ENCODE assay signal across 17 cellular contexts in genomic region chr6:147058786-147059434, GRCh38.
A peak's percentile ranks its signal among the peaks of the same experiment; 100 is the strongest.
DNase-seq lines count a peak whose midpoint lies in the region; ATAC-seq, FAIRE-seq and TF ChIP-seq lines count a peak whose summit lies in the region.
"Had no signal": no experiment of that assay in that cellular context is flagged by ENCODE, and none has a peak within 500 bp of the region (broad histone marks: within the 10 kb centered on the region; RNA-seq: fewer than 3 reads in every experiment).

No MANE protein-coding gene starts in this region.

- H3K36me3 ChIP-seq in GM23248 (ENCODE audit: low read depth) (no peaks in the 10 kb centered on the region), parathyroid adenoma (ENCODE audit: control insufficient read depth, insufficient read depth, low read length) (no peaks in the 10 kb centered on the region), pancreas (no peaks in the 10 kb centered on the region)
- H3K36me3 ChIP-seq: BLaER1, HAP-1 had no signal

- no peak for FAIRE-seq in pancreas (lab: Jason Lieb, UNC)

- intact Hi-C loops in pancreas (cut with DNase I) = no loop called here
- intact Hi-C loops in activated naive CD4-positive, alpha-beta T cell treated with anti-CD3 and anti-CD28 coated beads for 36 hours (cut with micrococcal nuclease) = no loop called here

- in situ Hi-C loops in GM23248 (cut with MboI) = no loop called here

- H3K4me1 ChIP-seq in GM23248 (ENCODE audit: insufficient read depth) (peaks cover 10% of the 10 kb centered on the region), parathyroid adenoma (peaks cover 7% of the 10 kb centered on the region), pancreas (peaks cover 0 to 4% (median 0%) of the 10 kb centered on the region in 3 donors)
- H3K4me1 ChIP-seq: BLaER1, HAP-1 had no signal

- H3K27ac ChIP-seq in GM23248 = no peak overlapping the region
- H3K27ac ChIP-seq in parathyroid adenoma = no peak overlapping the region
- no peak overlapping the region for H3K27ac ChIP-seq in caudate nucleus (ENCODE audit: low read depth, low read length)
- H3K27ac ChIP-seq in pancreas = no peak overlapping the region
- H3K27ac ChIP-seq: BLaER1 had no signal

- no peaks in the 10 kb centered on the region for H3K9me3 ChIP-seq in GM23248 (ENCODE audit: low read depth)
- H3K9me3 ChIP-seq in parathyroid adenoma (ENCODE audit: control insufficient read depth, low read length) = no peaks in the 10 kb centered on the region
- no peaks in the 10 kb centered on the region for H3K9me3 ChIP-seq in pancreas
- H3K9me3 ChIP-seq: BLaER1, HAP-1 had no signal

- ATAC-seq in pancreas = no peak

- H3K9me2 ChIP-seq in GM23248 (ENCODE audit: insufficient read depth) = no peaks in the 10 kb centered on the region

- WGBS in GM23248 (ENCODE audit: low coverage in 1 of 2, low lambda C conversion rate in 2 of 2, missing lambda C conversion rate in 2 of 2), 2 experiments = 30 to 59% methylated on average over 1 of the region's 1 CpG
- WGBS in pancreas, 2 donors = 31 to 46% methylated on average over 1 of the region's 1 CpG

- H3K4me3 Mint-ChIP-seq in activated naive CD4-positive, alpha-beta T cell treated with anti-CD3 and anti-CD28 coated beads for 36 hours = no peak overlapping the region
- H3K4me3 Mint-ChIP-seq: CD8-positive, alpha-beta memory T cell had no signal

- H3K36me3 Mint-ChIP-seq in activated naive CD4-positive, alpha-beta T cell treated with anti-CD3 and anti-CD28 coated beads for 36 hours (ENCODE audit: low read depth) = no peaks in the 10 kb centered on the region

- DNase-seq in GM23248 (peak; percentile 6), fibroblast of mammary gland (ENCODE audit: low read depth) (peak; percentile 23), caudate nucleus (lab: John Stamatoyannopoulos, UW) (no peak), pancreas (no peak)
- DNase-seq in activated naive CD4-positive, alpha-beta T cell treated with anti-CD3 and anti-CD28 coated beads for 36 hours = no peak
- DNase-seq: CD8-positive, alpha-beta memory T cell; DMS153; EL; NCI-H146; NCI-H2081 treated with DMSO at 0.1 percent for 48 hours; NCI-H2227 treated with DMSO at 0.1 percent for 48 hours; NCI-H524 treated with DMSO at 0.1 percent for 48 hours; SHP77 had no signal

- no peaks in the 10 kb centered on the region for H3K4me1 Mint-ChIP-seq in activated naive CD4-positive, alpha-beta T cell treated with anti-CD3 and anti-CD28 coated beads for 36 hours (ENCODE audit: low read depth)

- no peaks in the 10 kb centered on the region for H3K79me2 ChIP-seq in GM23248 (ENCODE audit: insufficient read depth)
- no peaks in the 10 kb centered on the region for H3K79me2 ChIP-seq in parathyroid adenoma

- TF ChIP-seq CTCF in fibroblast of mammary gland (conservative IDR thresholded peaks at IDR 0.05; ENCODE audit: control insufficient read depth, insufficient read depth, low read depth, low read length) (no peak), parathyroid adenoma (IDR thresholded peaks at IDR 0.05) (no peak), pancreas (IDR thresholded peaks at IDR 0.05) (no peak)

- H3K9ac ChIP-seq in GM23248 (no peak overlapping the region), parathyroid adenoma (no peak overlapping the region)
- H3K9ac ChIP-seq: BLaER1 had no signal

- no peak overlapping the region for H3K27ac Mint-ChIP-seq in activated naive CD4-positive, alpha-beta T cell treated with anti-CD3 and anti-CD28 coated beads for 36 hours
- H3K27ac Mint-ChIP-seq: CD8-positive, alpha-beta memory T cell had no signal

- H2AFZ ChIP-seq in GM23248 = no peak overlapping the region
- H2AFZ ChIP-seq in parathyroid adenoma = peak overlapping the region; percentile 48

- no peak overlapping the region for H3K4me3 ChIP-seq in GM23248
- no peak overlapping the region for H3K4me3 ChIP-seq in fibroblast of mammary gland (ENCODE audit: control insufficient read depth, low read depth, low read length)
- no peak overlapping the region for H3K4me3 ChIP-seq in parathyroid adenoma (ENCODE audit: low read depth, low read length)
- no peak overlapping the region for H3K4me3 ChIP-seq in pancreas
- H3K4me3 ChIP-seq: BLaER1, HAP-1 had no signal

- H4K20me1 ChIP-seq in GM23248 (ENCODE audit: insufficient read depth) = no peaks in the 10 kb centered on the region
- H4K20me1 ChIP-seq: BLaER1 had no signal

- CTCF ChIA-PET in activated naive CD4-positive, alpha-beta T cell treated with anti-CD3 and anti-CD28 coated beads for 36 hours (lab: Charles Lee) = interaction anchor here (0.6 kb wide), 1 partner anchor 40 kb away, joined by 4 read pairs; no protein-coding TSS in a partner anchor

- H3K9me3 Mint-ChIP-seq in activated naive CD4-positive, alpha-beta T cell treated with anti-CD3 and anti-CD28 coated beads for 36 hours = no peaks in the 10 kb centered on the region
- H3K9me3 Mint-ChIP-seq: CD8-positive, alpha-beta memory T cell had no signal

- H3F3A ChIP-seq in GM23248 (ENCODE audit: insufficient read depth) = peaks cover 10% of the 10 kb centered on the region

- no peak overlapping the region for H3K4me2 ChIP-seq in GM23248 (ENCODE audit: unreplicated experiment)
- no peak overlapping the region for H3K4me2 ChIP-seq in parathyroid adenoma (ENCODE audit: low read length)
- H3K4me2 ChIP-seq: BLaER1 had no signal

- H3K27me3 ChIP-seq in GM23248 (replicated peaks; ENCODE audit: insufficient read depth) (no peaks in the 10 kb centered on the region), parathyroid adenoma (ENCODE audit: control insufficient read depth, insufficient read depth, low read length) (no peaks in the 10 kb centered on the region), pancreas (no peaks in the 10 kb centered on the region)
- H3K27me3 ChIP-seq: BLaER1 had no signal

- H3K27me3 Mint-ChIP-seq in activated naive CD4-positive, alpha-beta T cell treated with anti-CD3 and anti-CD28 coated beads for 36 hours (ENCODE audit: low read depth) = no peaks in the 10 kb centered on the region

TF ChIP-seq in PFSK-1, 5 proteins besides CTCF, POLR2A, EP300 and RAD21:
- peak; percentile 31 to 77; a peak in 1 of 4 replicates for TF ChIP-seq REST (IDR thresholded peaks at IDR 0.05; ENCODE audit: insufficient read depth in 1 of 2, low read depth in 2 of 2, low read length in 2 of 2)
- no peak for TF ChIP-seq SIN3A (IDR thresholded peaks at IDR 0.05; ENCODE audit: borderline replicate concordance, insufficient read depth, low read length)
- TF ChIP-seq TAF1 (IDR thresholded peaks at IDR 0.05; ENCODE audit: borderline replicate concordance, insufficient read depth, low read length) = no peak
- TF ChIP-seq POLR2AphosphoS5 (IDR thresholded peaks at IDR 0.05; ENCODE audit: low read depth, low read length) = no peak

Comparison
In these comparisons a context has a peak if more than half of its experiments do, and no peak if none do; other contexts are left out.
1. DNase-seq: peak in GM23248 (single experiment) and fibroblast of mammary gland (single experiment); none in caudate nucleus (0 of 61), pancreas (0 of 6) and activated naive CD4-positive, alpha-beta T cell treated with anti-CD3 and anti-CD28 coated beads for 36 hours (single experiment).